In the genomic region with DNA sequence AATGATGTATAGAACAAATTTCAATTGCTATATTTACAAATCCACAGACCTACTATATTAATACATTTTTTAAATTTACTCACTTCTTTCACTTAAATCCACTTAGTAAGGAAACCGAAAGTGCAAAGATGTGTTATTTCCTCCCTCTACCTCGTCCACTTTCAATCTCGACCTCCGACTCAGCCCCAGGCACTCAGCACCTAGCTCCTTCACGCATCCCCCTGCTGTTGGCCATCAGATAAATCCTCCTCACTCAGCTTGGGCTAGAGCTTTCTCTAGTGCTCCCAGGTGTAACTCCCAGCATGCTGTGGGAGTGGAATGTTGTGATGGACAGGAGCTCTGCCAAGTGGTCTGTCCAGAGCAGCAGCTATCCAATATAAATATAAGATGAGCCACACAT, we compare ENCODE assay signal across 14 cellular contexts.
DNase-seq lines count a peak whose midpoint lies in the region; ATAC-seq and TF ChIP-seq lines count a peak whose summit lies in the region.
"Had no signal": no experiment of that assay in that cellular context is flagged by ENCODE, and none has a peak within 500 bp of the region (broad histone marks: within the 10 kb centered on the region; RNA-seq: fewer than 3 reads in every experiment).

No MANE protein-coding gene starts in this region.

- peak; percentile 89 for ATAC-seq in GM18868 (IDR thresholded peaks at IDR 0.05; ENCODE audit: unreplicated experiment)
- peak; percentile 96 for ATAC-seq in GM21576 (IDR thresholded peaks at IDR 0.05; ENCODE audit: unreplicated experiment)
- peak; percentile 79 for ATAC-seq in HG03354 (IDR thresholded peaks at IDR 0.05; ENCODE audit: poor library complexity, severe bottlenecking, unreplicated experiment)
- ATAC-seq: heart left ventricle, HepG2 had no signal

- TF ChIP-seq CTCF in fibroblast of mammary gland (conservative IDR thresholded peaks at IDR 0.05; ENCODE audit: control insufficient read depth, insufficient read depth, low read depth, low read length), result no peak

- CTCF ChIA-PET in activated naive CD4-positive, alpha-beta T cell treated with anti-CD3 and anti-CD28 coated beads, Interleukin-2, amount 10 ng/mL, durations not matched to agents 7 days and 5 days (lab: Charles Lee), result interaction anchor here (0.6 kb wide), 1 partner anchor 10 kb away, joined by 3 read pairs; no protein-coding TSS in a partner anchor

- H3K36me3 Mint-ChIP-seq in activated naive CD4-positive, alpha-beta T cell treated with anti-CD3 and anti-CD28 coated beads, Interleukin-2, amount 10 ng/mL, durations not matched to agents 7 days and 5 days, result no peaks in the 10 kb centered on the region

- H3K4me3 Mint-ChIP-seq in activated naive CD4-positive, alpha-beta T cell treated with anti-CD3 and anti-CD28 coated beads, Interleukin-2, amount 10 ng/mL, durations not matched to agents 7 days and 5 days, result no peak overlapping the region
- H3K4me3 Mint-ChIP-seq: nephron had no signal

- peaks cover 4% of the 10 kb centered on the region for H3K9me3 Mint-ChIP-seq in activated naive CD4-positive, alpha-beta T cell treated with anti-CD3 and anti-CD28 coated beads, Interleukin-2, amount 10 ng/mL, durations not matched to agents 7 days and 5 days

- H3K27ac Mint-ChIP-seq in activated naive CD4-positive, alpha-beta T cell treated with anti-CD3 and anti-CD28 coated beads, Interleukin-2, amount 10 ng/mL, durations not matched to agents 7 days and 5 days, result no peak overlapping the region
- H3K27ac Mint-ChIP-seq: nephron had no signal

- DNase-seq in fibroblast of mammary gland (ENCODE audit: low read depth) (peak; percentile 15), glomerular visceral epithelial cell (ENCODE audit: extremely low spot score) (no peak), NCI-H2107 treated with DMSO at 0.1 percent for 48 hours (lab: John Stamatoyannopoulos, UW; ENCODE audit: unreplicated experiment) (no peak), LoVo (ENCODE audit: low spot score) (no peak)
- DNase-seq in activated naive CD4-positive, alpha-beta T cell treated with anti-CD3 and anti-CD28 coated beads, Interleukin-2, amount 10 ng/mL, durations not matched to agents 7 days and 5 days, result no peak
- DNase-seq: activated CD4-positive, CD25-positive, alpha-beta regulatory T cell treated with anti-CD3 and anti-CD28 coated beads, Interleukin-2, amount 50 U/mL, for 72 hours; heart left ventricle; NCI-H774; stimulated activated CD4-positive, alpha-beta T cell treated with anti-CD3 and anti-CD28 coated beads, Interleukin-4, amount 100 ng/mL, for 4 hours had no signal

- H3K4me1 Mint-ChIP-seq in activated naive CD4-positive, alpha-beta T cell treated with anti-CD3 and anti-CD28 coated beads, Interleukin-2, amount 10 ng/mL, durations not matched to agents 7 days and 5 days, result peaks cover 3% of the 10 kb centered on the region
- H3K4me1 Mint-ChIP-seq: nephron had no signal

- H3K4me3 ChIP-seq in fibroblast of mammary gland (ENCODE audit: control insufficient read depth, low read depth, low read length), result no peak overlapping the region
- H3K4me3 ChIP-seq: heart left ventricle had no signal

- peaks cover 8% of the 10 kb centered on the region for H3K27me3 Mint-ChIP-seq in activated naive CD4-positive, alpha-beta T cell treated with anti-CD3 and anti-CD28 coated beads, Interleukin-2, amount 10 ng/mL, durations not matched to agents 7 days and 5 days
